In the genomic region with DNA sequence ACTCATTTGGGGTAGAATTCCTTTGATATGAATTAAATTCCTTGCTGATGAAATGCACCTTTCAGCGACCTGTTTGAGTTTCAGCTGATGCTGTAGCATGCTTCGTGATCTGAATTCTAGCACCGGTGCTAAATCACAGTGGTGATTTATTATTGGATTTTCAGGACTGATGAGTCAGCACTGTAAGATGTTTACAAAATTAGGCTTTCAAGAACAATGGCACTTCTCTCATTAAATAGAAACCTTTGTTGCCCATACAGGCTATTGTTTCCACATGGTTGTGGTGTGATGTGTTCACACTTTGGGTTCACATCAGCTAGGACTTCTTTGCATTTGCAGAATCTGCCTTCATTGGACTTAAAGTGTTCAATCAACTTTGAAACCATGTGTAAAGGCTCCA, we compare ENCODE assay signal across 33 cellular contexts.
"Had no signal": no experiment of that assay in that cellular context is flagged by ENCODE, and none has a peak within 500 bp of the region (broad histone marks: within the 10 kb centered on the region; RNA-seq: fewer than 3 reads in every experiment).

No MANE protein-coding gene starts in this region.

- H3K9me3 ChIP-seq: MG63, SJCRH30 had no signal

- ATAC-seq: activated CD8-positive, alpha-beta T cell treated with anti-CD3 and anti-CD28 coated beads for 36 hours; activated T-cell treated with anti-CD3 and anti-CD28 coated beads, Interleukin-2, amount 50 U/mL, for 72 hours; activated T-helper 17 cell treated with anti-CD3 and anti-CD28 coated beads, Interleukin-2, amount 50 U/mL, for 72 hours had no signal

- H3K9me3 Mint-ChIP-seq: activated CD8-positive, alpha-beta T cell treated with anti-CD3 and anti-CD28 coated beads for 36 hours; activated naive CD4-positive, alpha-beta T cell treated with anti-CD3 and anti-CD28 coated beads, Interleukin-2, amount 50 U/mL, for 24 hours; activated T-helper 17 cell treated with anti-CD3 and anti-CD28 coated beads, Interleukin-2, amount 50 U/mL, for 72 hours had no signal

- H3K27me3 Mint-ChIP-seq: activated CD8-positive, alpha-beta T cell treated with anti-CD3 and anti-CD28 coated beads for 36 hours had no signal

- H3K4me3 ChIP-seq: MG63, SJCRH30, SK-N-MC had no signal

- H3K36me3 ChIP-seq: MG63, SJCRH30 had no signal

- FAIRE-seq: astrocyte, bronchial epithelial cell had no signal

- DNase-seq: activated CD4-positive, alpha-beta T cell treated with anti-CD3 and anti-CD28 coated beads, Interleukin-2, amount 10 ng/mL, durations not matched to agents 24 days and 14 days; activated CD4-positive, alpha-beta T cell treated with anti-CD3 and anti-CD28 coated beads, Interleukin-2, amount 50 U/mL, for 4 hours; activated CD8-positive, alpha-beta T cell treated with anti-CD3 and anti-CD28 coated beads for 36 hours; activated effector memory CD4-positive, alpha-beta T cell treated with anti-CD3 and anti-CD28 coated beads, Interleukin-2, amount 50 U/mL, for 16 hours; activated naive CD4-positive, alpha-beta T cell treated with Interleukin-2 at 50 U/mL for 16 hours; activated naive CD8-positive, alpha-beta T cell treated with anti-CD3 and anti-CD28 coated beads, Interleukin-2, amount 10 ng/mL, durations not matched to agents 7 days and 5 days; activated T-cell treated with anti-CD3 and anti-CD28 coated beads, Interleukin-2, amount 50 U/mL, for 1 hour; activated T-cell treated with anti-CD3 and anti-CD28 coated beads, Interleukin-2, amount 50 U/mL, for 72 hours; amygdala; caudate nucleus; cerebellar nuclear complex; Kasumi-1; MG63; NCI-H1048; NCI-H1105 treated with DMSO at 0.1 percent for 48 hours; NCI-H1436; NCI-H1694; NCI-H1930; NCI-H2081 treated with DMSO at 0.1 percent for 48 hours; NCI-H226; NCI-H446 treated with DMSO at 0.1 percent for 48 hours; NCI-H524; NCI-H69; NK-92 treated with Interleukin-12 subunit alpha and Interleukin-12 subunit beta, amount 100 ng/mL, for 24 hours; SHP77; SJCRH30; T1000 had no signal

- H3K27ac ChIP-seq: SJCRH30, SK-N-MC had no signal

- H3K4me3 Mint-ChIP-seq: activated CD4-positive, alpha-beta T cell treated with anti-CD3 and anti-CD28 coated beads, Interleukin-2, amount 10 ng/mL, durations not matched to agents 24 days and 14 days; activated CD8-positive, alpha-beta T cell treated with anti-CD3 and anti-CD28 coated beads for 36 hours; activated naive CD4-positive, alpha-beta T cell treated with anti-CD3 and anti-CD28 coated beads, Interleukin-2, amount 50 U/mL, for 24 hours; activated naive CD8-positive, alpha-beta T cell treated with anti-CD3 and anti-CD28 coated beads, Interleukin-2, amount 10 ng/mL, durations not matched to agents 7 days and 5 days; activated T-cell treated with anti-CD3 and anti-CD28 coated beads, Interleukin-2, amount 50 U/mL, for 72 hours; activated T-helper 17 cell treated with anti-CD3 and anti-CD28 coated beads, Interleukin-2, amount 50 U/mL, for 72 hours; brain had no signal

- H3K4me1 Mint-ChIP-seq: activated CD4-positive, alpha-beta T cell treated with anti-CD3 and anti-CD28 coated beads, Interleukin-2, amount 10 ng/mL, durations not matched to agents 24 days and 14 days; activated naive CD4-positive, alpha-beta T cell treated with anti-CD3 and anti-CD28 coated beads, Interleukin-2, amount 50 U/mL, for 24 hours; activated naive CD8-positive, alpha-beta T cell treated with anti-CD3 and anti-CD28 coated beads, Interleukin-2, amount 10 ng/mL, durations not matched to agents 7 days and 5 days; activated T-helper 17 cell treated with anti-CD3 and anti-CD28 coated beads, Interleukin-2, amount 50 U/mL, for 72 hours had no signal

- H3K27me3 ChIP-seq: MG63, SJCRH30 had no signal

- H3K27ac Mint-ChIP-seq: activated CD4-positive, alpha-beta T cell treated with anti-CD3 and anti-CD28 coated beads, Interleukin-2, amount 10 ng/mL, durations not matched to agents 24 days and 14 days; activated CD8-positive, alpha-beta T cell treated with anti-CD3 and anti-CD28 coated beads for 36 hours; activated naive CD4-positive, alpha-beta T cell treated with anti-CD3 and anti-CD28 coated beads, Interleukin-2, amount 50 U/mL, for 24 hours; activated naive CD8-positive, alpha-beta T cell treated with anti-CD3 and anti-CD28 coated beads, Interleukin-2, amount 10 ng/mL, durations not matched to agents 7 days and 5 days; activated T-cell treated with anti-CD3 and anti-CD28 coated beads, Interleukin-2, amount 50 U/mL, for 72 hours; activated T-helper 17 cell treated with anti-CD3 and anti-CD28 coated beads, Interleukin-2, amount 50 U/mL, for 72 hours; brain had no signal

- H3K36me3 Mint-ChIP-seq: activated naive CD4-positive, alpha-beta T cell treated with anti-CD3 and anti-CD28 coated beads, Interleukin-2, amount 50 U/mL, for 24 hours; activated naive CD8-positive, alpha-beta T cell treated with anti-CD3 and anti-CD28 coated beads, Interleukin-2, amount 10 ng/mL, durations not matched to agents 7 days and 5 days; brain had no signal
